Comparison of ENCODE assay signal across 8 cellular contexts in the genomic region with DNA sequence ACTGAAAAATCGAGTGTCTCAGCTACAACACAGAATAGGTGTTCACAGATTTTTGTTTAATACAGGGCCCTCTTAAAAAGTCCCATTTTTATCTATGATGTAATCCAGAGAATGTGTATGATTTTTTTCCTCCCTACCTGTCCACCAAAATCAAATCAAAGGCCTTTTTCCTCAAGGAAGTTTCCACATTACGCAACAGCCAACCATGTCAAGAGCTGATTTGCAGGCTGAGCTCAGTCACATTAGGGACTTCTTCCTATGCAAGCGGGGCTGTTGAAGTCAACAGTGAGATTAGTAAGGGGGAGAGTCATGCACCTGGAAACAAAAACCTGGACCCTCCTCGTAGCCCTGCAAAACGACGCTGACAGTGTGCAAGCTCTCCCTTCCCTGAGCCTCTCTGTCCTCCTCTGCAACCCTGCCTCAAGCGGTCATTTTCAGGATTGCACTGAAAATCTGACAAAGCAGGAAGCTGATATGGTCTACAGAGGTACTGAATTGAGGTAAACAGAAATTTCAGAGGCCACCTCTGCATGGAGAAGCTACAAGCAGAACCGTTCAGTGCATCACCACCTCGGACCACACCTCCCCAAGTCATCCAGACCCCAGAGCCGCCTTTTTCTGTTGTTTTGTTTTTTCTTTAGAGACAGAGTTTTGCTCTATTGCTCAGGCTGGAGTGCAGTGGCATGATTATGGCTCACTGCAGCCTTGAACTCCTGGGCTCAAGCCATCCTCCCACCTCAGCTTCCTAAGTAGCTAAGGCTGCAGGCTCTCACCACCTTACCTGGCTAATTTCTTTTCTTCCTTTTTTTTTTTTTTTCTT. TPM values are rescaled to one million over a fixed set of nuclear protein-coding genes. Genes with fewer than 3 reads are reported as not detected.
DNase-seq lines count a peak whose midpoint lies in the region; ATAC-seq, FAIRE-seq and TF ChIP-seq lines count a peak whose summit lies in the region.

No MANE protein-coding gene starts in this region.

- peaks cover 2% of the 10 kb centered on the region for H3K9me3 Mint-ChIP-seq in activated naive CD8-positive, alpha-beta T cell treated with anti-CD3 and anti-CD28 coated beads for 36 hours

- H3K27ac Mint-ChIP-seq in activated naive CD8-positive, alpha-beta T cell treated with anti-CD3 and anti-CD28 coated beads for 36 hours, result no peak overlapping the region

- TF ChIP-seq POLR2A in H54 (IDR thresholded peaks at IDR 0.05; ENCODE audit: low read depth, low read length), result no peak

- no peak overlapping the region for H3K4me3 ChIP-seq in LNCaP clone FGC (ENCODE audit: low read depth, low read length)

- H3K36me3 Mint-ChIP-seq in activated naive CD8-positive, alpha-beta T cell treated with anti-CD3 and anti-CD28 coated beads for 36 hours, result no peaks in the 10 kb centered on the region

- no peak overlapping the region for H3K4me3 Mint-ChIP-seq in activated naive CD8-positive, alpha-beta T cell treated with anti-CD3 and anti-CD28 coated beads for 36 hours

- DNase-seq in H54 (ENCODE audit: insufficient read length, low spot score) (peak; percentile 26), LNCaP clone FGC (ENCODE audit: low read depth) (no peak), hypothalamus (lab: John Stamatoyannopoulos, UW) (peak in 26 of 51 donors; percentile 9 to 67 (median 34)), UCSD-AML1 (lab: John Stamatoyannopoulos, UW; ENCODE audit: unreplicated experiment) (no peak)
- peak; percentile 69 for DNase-seq in activated naive CD8-positive, alpha-beta T cell treated with anti-CD3 and anti-CD28 coated beads for 36 hours
- DNase-seq in stimulated activated CD4-positive, alpha-beta T cell treated with anti-CD3 and anti-CD28 coated beads, Interleukin-1b, Interleukin-23, amount 100 ng/mL, for 24 hours (ENCODE audit: low read depth in 4 of 4, low spot score in 1 of 4), result peak; percentile 31 to 64 (median 48)

- TF ChIP-seq CTCF in GM12874 (IDR thresholded peaks at IDR 0.05; ENCODE audit: insufficient read depth, low read depth, low read length) (peak; percentile 78), LNCaP clone FGC (IDR thresholded peaks at IDR 0.05; ENCODE audit: control insufficient read depth, extremely low read depth, insufficient read depth) (peak; percentile 74)

- no peak for FAIRE-seq in H54 (lab: Jason Lieb, UNC)

- ATAC-seq in SK-N-SH treated with all-trans-retinoic acid at 6 μM for 48 hours, result peak; percentile 99

- H3K27me3 Mint-ChIP-seq in activated naive CD8-positive, alpha-beta T cell treated with anti-CD3 and anti-CD28 coated beads for 36 hours, result no peaks in the 10 kb centered on the region

- H3K4me1 Mint-ChIP-seq in activated naive CD8-positive, alpha-beta T cell treated with anti-CD3 and anti-CD28 coated beads for 36 hours, result peaks cover 23% of the 10 kb centered on the region

TF ChIP-seq in SK-N-SH treated with all-trans-retinoic acid at 6 μM for 48 hours, 23 proteins besides CTCF, POLR2A, EP300 and RAD21:
- TF ChIP-seq, protein P1, sequence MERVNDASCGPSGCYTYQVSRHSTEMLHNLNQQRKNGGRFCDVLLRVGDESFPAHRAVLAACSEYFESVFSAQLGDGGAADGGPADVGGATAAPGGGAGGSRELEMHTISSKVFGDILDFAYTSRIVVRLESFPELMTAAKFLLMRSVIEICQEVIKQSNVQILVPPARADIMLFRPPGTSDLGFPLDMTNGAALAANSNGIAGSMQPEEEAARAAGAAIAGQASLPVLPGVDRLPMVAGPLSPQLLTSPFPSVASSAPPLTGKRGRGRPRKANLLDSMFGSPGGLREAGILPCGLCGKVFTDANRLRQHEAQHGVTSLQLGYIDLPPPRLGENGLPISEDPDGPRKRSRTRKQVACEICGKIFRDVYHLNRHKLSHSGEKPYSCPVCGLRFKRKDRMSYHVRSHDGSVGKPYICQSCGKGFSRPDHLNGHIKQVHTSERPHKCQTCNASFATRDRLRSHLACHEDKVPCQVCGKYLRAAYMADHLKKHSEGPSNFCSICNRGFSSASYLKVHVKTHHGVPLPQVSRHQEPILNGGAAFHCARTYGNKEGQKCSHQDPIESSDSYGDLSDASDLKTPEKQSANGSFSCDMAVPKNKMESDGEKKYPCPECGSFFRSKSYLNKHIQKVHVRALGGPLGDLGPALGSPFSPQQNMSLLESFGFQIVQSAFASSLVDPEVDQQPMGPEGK (CRISPR knock-in tag; IDR thresholded peaks at IDR 0.05; ENCODE audit: borderline replicate concordance), result no peak
- no peak for TF ChIP-seq ZNF8 (CRISPR knock-in tag; IDR thresholded peaks at IDR 0.05)
- TF ChIP-seq PPARA (CRISPR knock-in tag; IDR thresholded peaks at IDR 0.05; ENCODE audit: borderline replicate concordance), result no peak
- TF ChIP-seq CSRNP3 (CRISPR knock-in tag; IDR thresholded peaks at IDR 0.05), result no peak
- no peak for TF ChIP-seq ZFP3 (CRISPR knock-in tag; IDR thresholded peaks at IDR 0.05)
- TF ChIP-seq OSR1 (CRISPR knock-in tag; IDR thresholded peaks at IDR 0.05), result no peak
- TF ChIP-seq ZC3H10 (CRISPR knock-in tag; IDR thresholded peaks at IDR 0.05), result no peak
- no peak for TF ChIP-seq TCF4 (CRISPR knock-in tag; IDR thresholded peaks at IDR 0.05; ENCODE audit: borderline replicate concordance)
- no peak for TF ChIP-seq CSDC2 (CRISPR knock-in tag; IDR thresholded peaks at IDR 0.05)
- TF ChIP-seq ZFP30 (CRISPR knock-in tag; IDR thresholded peaks at IDR 0.05), result no peak
- TF ChIP-seq SNAI2 (CRISPR knock-in tag; IDR thresholded peaks at IDR 0.05), result no peak
- TF ChIP-seq RARB (CRISPR knock-in tag; IDR thresholded peaks at IDR 0.05), result no peak
- TF ChIP-seq TOX (CRISPR knock-in tag; IDR thresholded peaks at IDR 0.05; ENCODE audit: borderline replicate concordance), result no peak
- TF ChIP-seq ARNTL (CRISPR knock-in tag; IDR thresholded peaks at IDR 0.05; ENCODE audit: borderline replicate concordance, low read depth), result no peak
- no peak for TF ChIP-seq GLIS3 (CRISPR knock-in tag; IDR thresholded peaks at IDR 0.05)
- no peak for TF ChIP-seq ZNF565 (CRISPR knock-in tag; conservative IDR thresholded peaks at IDR 0.05; ENCODE audit: low read depth)
- no peak for TF ChIP-seq ESRRG (CRISPR knock-in tag; IDR thresholded peaks at IDR 0.05)
- TF ChIP-seq TSHZ2 (CRISPR knock-in tag; IDR thresholded peaks at IDR 0.05), result no peak
- TF ChIP-seq BACH2 (CRISPR knock-in tag; IDR thresholded peaks at IDR 0.05; ENCODE audit: borderline replicate concordance), result no peak
- TF ChIP-seq POU6F1 (CRISPR knock-in tag; IDR thresholded peaks at IDR 0.05; ENCODE audit: borderline replicate concordance, low read depth), result no peak

RNA-seq across cellular contexts. Expression of gene SFXN1, which starts 13.7 kb away (rescaled TPM):
- 100 to 1,000 TPM; 506 to 523 TPM for total RNA-seq in activated naive CD8-positive, alpha-beta T cell treated with anti-CD3 and anti-CD28 coated beads for 36 hours

RNA-seq across cellular contexts. Expression of gene DRD1, which starts 20.6 kb away (rescaled TPM):
- total RNA-seq in activated naive CD8-positive, alpha-beta T cell treated with anti-CD3 and anti-CD28 coated beads for 36 hours, result not detected

Comparison
In these comparisons a context has a peak if more than half of its experiments do, and no peak if none do; other contexts are left out.
1. DNase-seq: peak in H54 (single experiment), activated naive CD8-positive, alpha-beta T cell treated with anti-CD3 and anti-CD28 coated beads for 36 hours (single experiment), hypothalamus (26 of 51) and stimulated activated CD4-positive, alpha-beta T cell treated with anti-CD3 and anti-CD28 coated beads, Interleukin-1b, Interleukin-23, amount 100 ng/mL, for 24 hours (4 of 4); none in LNCaP clone FGC (single experiment) and UCSD-AML1 (single experiment).